In genomic region chr1:118116401-118116800, GRCh38 we compare ENCODE assay signal across 22 cellular contexts.
DNase-seq lines count a peak whose midpoint lies in the region; ATAC-seq and TF ChIP-seq lines count a peak whose summit lies in the region.
"Had no signal": no experiment of that assay in that cellular context is flagged by ENCODE, and none has a peak within 500 bp of the region (broad histone marks: within the 10 kb centered on the region; RNA-seq: fewer than 3 reads in every experiment).

No MANE protein-coding gene starts in this region.

- no peaks in the 10 kb centered on the region for H3K27me3 ChIP-seq in BJ (ENCODE audit: control insufficient read depth, insufficient read depth, low read length)
- no peaks in the 10 kb centered on the region for H3K27me3 ChIP-seq in GM23338 (ENCODE audit: insufficient read depth)
- peaks cover 0 to 2% (median 0%) of the 10 kb centered on the region in 3 donors for H3K27me3 ChIP-seq in psoas muscle (ENCODE audit: insufficient read depth in 3 of 3, low read length in 2 of 3)
- H3K27me3 ChIP-seq: thyroid gland had no signal

- no peaks in the 10 kb centered on the region for H3K9me3 Mint-ChIP-seq in GM23338
- H3K9me3 Mint-ChIP-seq: stimulated activated effector memory CD8-positive, alpha-beta T cell treated with anti-CD3 and anti-CD28 coated beads, Interleukin-12 subunit alpha, Interleukin-12 subunit beta, amount 100 ng/mL, for 72 hours had no signal

- in situ Hi-C loops in GM13976 (cut with MboI; ENCODE audit: low sequenced_read_pairs, unreplicated experiment) = no loop called here

- no peaks in the 10 kb centered on the region for H4K20me1 ChIP-seq in GM23338 (replicated peaks; ENCODE audit: insufficient read depth)

- no peaks in the 10 kb centered on the region for H3K79me2 ChIP-seq in GM23338 (replicated peaks; ENCODE audit: insufficient read depth)

- WGBS in psoas muscle, 3 donors = 51 to 73% (median 52%) methylated on average over 5 of the region's 5 CpGs

- no peak for ATAC-seq in GM23338
- ATAC-seq in psoas muscle = peak in 3 of 4 donors; percentile 35 to 60 (median 52)
- no peak for ATAC-seq in mucosa of descending colon
- ATAC-seq: naive thymus-derived CD4-positive, alpha-beta T cell; stimulated activated effector memory CD8-positive, alpha-beta T cell treated with anti-CD3 and anti-CD28 coated beads, Interleukin-12 subunit alpha, Interleukin-12 subunit beta, amount 100 ng/mL, for 72 hours had no signal

- H2AFZ ChIP-seq in GM23338 = 0 out of 2 replicates have a peak overlapping the region, but pooled peaks have one; percentile 7

- intact Hi-C loops in psoas muscle (cut with DNase I) (no loop called here), mucosa of descending colon (cut with DNase I, micrococcal nuclease) (no loop called here)

- peaks cover 12% of the 10 kb centered on the region; the same call in 2 of the 3 replicates for H3K4me1 Mint-ChIP-seq in GM23338
- H3K4me1 Mint-ChIP-seq: stimulated activated effector memory CD8-positive, alpha-beta T cell treated with anti-CD3 and anti-CD28 coated beads, Interleukin-12 subunit alpha, Interleukin-12 subunit beta, amount 100 ng/mL, for 72 hours had no signal

- no peak overlapping the region for H3K27ac Mint-ChIP-seq in GM23338
- H3K27ac Mint-ChIP-seq: activated naive CD8-positive, alpha-beta T cell; naive thymus-derived CD4-positive, alpha-beta T cell; stimulated activated effector memory CD8-positive, alpha-beta T cell treated with anti-CD3 and anti-CD28 coated beads, Interleukin-12 subunit alpha, Interleukin-12 subunit beta, amount 100 ng/mL, for 72 hours had no signal

- H3K9me2 ChIP-seq in GM23338 (ENCODE audit: insufficient read depth) = no peaks in the 10 kb centered on the region
- H3K9me2 ChIP-seq: SK-N-SH had no signal

- CTCF ChIA-PET in BJ (lab: Yijun Ruan, JAX) = interaction anchor here (0.6 to 1.5 kb wide), 2 partner anchors 19 to 119 kb away, joined by 3 to 4 read pairs; no protein-coding TSS in a partner anchor

- no peaks in the 10 kb centered on the region for H3K27me3 Mint-ChIP-seq in GM23338 (ENCODE audit: insufficient read depth, low read depth, poor library complexity)

- H3K4me3 Mint-ChIP-seq in GM23338 = no peak overlapping the region
- H3K4me3 Mint-ChIP-seq: activated naive CD8-positive, alpha-beta T cell; naive thymus-derived CD4-positive, alpha-beta T cell; stimulated activated effector memory CD8-positive, alpha-beta T cell treated with anti-CD3 and anti-CD28 coated beads, Interleukin-12 subunit alpha, Interleukin-12 subunit beta, amount 100 ng/mL, for 72 hours had no signal

- H3K36me3 Mint-ChIP-seq in GM23338 (ENCODE audit: low read depth) = no peaks in the 10 kb centered on the region
- H3K36me3 Mint-ChIP-seq: activated naive CD8-positive, alpha-beta T cell; naive thymus-derived CD4-positive, alpha-beta T cell; stimulated activated effector memory CD8-positive, alpha-beta T cell treated with anti-CD3 and anti-CD28 coated beads, Interleukin-12 subunit alpha, Interleukin-12 subunit beta, amount 100 ng/mL, for 72 hours had no signal

- H3K36me3 ChIP-seq in BJ (ENCODE audit: control insufficient read depth, insufficient read depth, low read length) = no peaks in the 10 kb centered on the region
- H3K36me3 ChIP-seq in GM23338 (ENCODE audit: insufficient read depth) = no peaks in the 10 kb centered on the region
- no peaks in the 10 kb centered on the region for H3K36me3 ChIP-seq in psoas muscle (ENCODE audit: insufficient read depth in 1 of 2, low read depth in 1 of 2)
- H3K36me3 ChIP-seq in mucosa of descending colon (ENCODE audit: low read depth) = no peaks in the 10 kb centered on the region
- H3K36me3 ChIP-seq: thyroid gland, WERI-Rb-1 had no signal

- no peak overlapping the region for H3K4me3 ChIP-seq in BJ (ENCODE audit: low read depth, low read length)
- no peak overlapping the region for H3K4me3 ChIP-seq in GM23338
- H3K4me3 ChIP-seq in psoas muscle = no peak overlapping the region
- no peak overlapping the region for H3K4me3 ChIP-seq in mucosa of descending colon
- H3K4me3 ChIP-seq: thyroid gland had no signal

- DNase-seq in BJ (ENCODE audit: low read depth) (peak; percentile 66), GM23338 (ENCODE audit: low spot score) (no peak), fibroblast of the conjunctiva (ENCODE audit: low read depth) (peak; percentile 60), psoas muscle (no peak), mucosa of descending colon (no peak), GM13976 (ENCODE audit: low spot score) (no peak), NCI-H446 treated with DMSO at 0.1 percent for 48 hours (lab: John Stamatoyannopoulos, UW) (no peak)
- no peak for DNase-seq in activated CD4-positive, alpha-beta T cell treated with anti-CD3 and anti-CD28 coated beads for 1 hour
- DNase-seq: cerebellar nuclear complex; DND-41; H7; naive thymus-derived CD4-positive, alpha-beta T cell; NCI-H2107; NCI-H510A; posterior cingulate gyrus; SK-N-SH; stimulated activated CD4-positive, alpha-beta T cell treated with anti-CD3 and anti-CD28 coated beads, Interleukin-1b, Interleukin-23, amount 100 ng/mL, for 48 hours; T-helper 2 cell; thyroid gland; WERI-Rb-1 had no signal

- no peaks in the 10 kb centered on the region for H3F3A ChIP-seq in GM23338 (replicated peaks; ENCODE audit: low read depth)

- POLR2A ChIA-PET in BJ (lab: Charles Lee) = no interaction called here

- TF ChIP-seq CTCF in BJ (IDR thresholded peaks at IDR 0.05; ENCODE audit: insufficient read depth, low read depth, low read length) (no peak), GM23338 (conservative IDR thresholded peaks at IDR 0.05; ENCODE audit: low read depth in 2 of 2) (no peak), psoas muscle (IDR thresholded peaks at IDR 0.05) (no peak), mucosa of descending colon (IDR thresholded peaks at IDR 0.05) (no peak), GM13976 (IDR thresholded peaks at IDR 0.05; ENCODE audit: borderline replicate concordance, control extremely low read depth, extremely low read depth, insufficient read depth, missing control alignments) (no peak)

- no peak overlapping the region for H3K4me2 ChIP-seq in GM23338
- H3K4me2 ChIP-seq: SK-N-SH had no signal

- no peaks in the 10 kb centered on the region for H3K9me3 ChIP-seq in psoas muscle
- no peaks in the 10 kb centered on the region for H3K9me3 ChIP-seq in mucosa of descending colon
- H3K9me3 ChIP-seq: SK-N-SH, thyroid gland had no signal

- peaks cover 6% of the 10 kb centered on the region; the same call in 1 of the 2 replicates for H3K4me1 ChIP-seq in GM23338 (ENCODE audit: insufficient read depth)
- no peaks in the 10 kb centered on the region for H3K4me1 ChIP-seq in psoas muscle
- H3K4me1 ChIP-seq in mucosa of descending colon (ENCODE audit: low read depth) = no peaks in the 10 kb centered on the region

- H3K27ac ChIP-seq in GM23338 (ENCODE audit: low read depth) = no peak overlapping the region
- H3K27ac ChIP-seq in psoas muscle = no peak overlapping the region
- H3K27ac ChIP-seq: thyroid gland, WERI-Rb-1 had no signal

TF ChIP-seq in GM23338, 12 proteins besides CTCF, POLR2A, EP300 and RAD21 (continues in another document):
- TF ChIP-seq REST (IDR thresholded peaks at IDR 0.05; ENCODE audit: unreplicated experiment) (no peak), CREB1 (CRISPR knock-in tag; IDR thresholded peaks at IDR 0.05; ENCODE audit: low read depth) (no peak), EZH2 (IDR thresholded peaks at IDR 0.05; ENCODE audit: low read depth, unreplicated experiment) (no peak), STAT1 (IDR thresholded peaks at IDR 0.05; ENCODE audit: unreplicated experiment) (no peak), ZNF331 (CRISPR knock-in tag; IDR thresholded peaks at IDR 0.05; ENCODE audit: low read depth) (no peak), NANOG (IDR thresholded peaks at IDR 0.05; ENCODE audit: borderline replicate concordance) (no peak), POLR2AphosphoS5 (IDR thresholded peaks at IDR 0.05; ENCODE audit: low read depth) (no peak), ZNF114 (CRISPR knock-in tag; IDR thresholded peaks at IDR 0.05) (no peak)

Comparison
In these comparisons a context has a peak if more than half of its experiments do, and no peak if none do; other contexts are left out.
1. DNase-seq: peak in BJ (single experiment) and fibroblast of the conjunctiva (single experiment); none in GM23338 (single experiment), psoas muscle (0 of 2), mucosa of descending colon (0 of 3), activated CD4-positive, alpha-beta T cell treated with anti-CD3 and anti-CD28 coated beads for 1 hour (single experiment), GM13976 (single experiment) and NCI-H446 treated with DMSO at 0.1 percent for 48 hours (single experiment).
2. ATAC-seq: peak in psoas muscle (3 of 4); none in GM23338 (single experiment) and mucosa of descending colon (single experiment).